26 cellular contexts compared by ENCODE assay signal in genomic region chr7:106317971-106318370, GRCh38. TPM values are rescaled to one million over a fixed set of nuclear protein-coding genes. Genes with fewer than 3 reads are reported as not detected.
DNase-seq lines count a peak whose midpoint lies in the region; ATAC-seq and TF ChIP-seq lines count a peak whose summit lies in the region.
"Had no signal": no experiment of that assay in that cellular context is flagged by ENCODE, and none has a peak within 500 bp of the region (broad histone marks: within the 10 kb centered on the region; RNA-seq: fewer than 3 reads in every experiment).

No MANE protein-coding gene starts in this region.

- TF ChIP-seq POLR2A in uterus (IDR thresholded peaks at IDR 0.05) = no peak

- no peak overlapping the region for H3K4me3 ChIP-seq in PC-3 (ENCODE audit: low read length)
- H3K4me3 ChIP-seq in fibroblast of lung (replicated peaks in 1 of 4; ENCODE audit: control extremely low read depth in 1 of 4, insufficient read depth in 1 of 4, low read depth in 3 of 4, low read length in 4 of 4) = no peak overlapping the region
- H3K4me3 ChIP-seq in upper lobe of right lung = no peak overlapping the region
- no peak overlapping the region for H3K4me3 ChIP-seq in uterus
- H3K4me3 ChIP-seq: BLaER1, SK-N-MC, transverse colon had no signal

- H3K9ac ChIP-seq in PC-3 (ENCODE audit: low read length) (no peak overlapping the region), fibroblast of lung (ENCODE audit: insufficient read depth, low read length) (no peak overlapping the region)
- H3K9ac ChIP-seq: BLaER1 had no signal

- H3K27me3 ChIP-seq in PC-3 (ENCODE audit: low read length) = no peaks in the 10 kb centered on the region
- no peaks in the 10 kb centered on the region for H3K27me3 ChIP-seq in fibroblast of lung (ENCODE audit: control insufficient read depth, insufficient read depth, low read length)
- no peaks in the 10 kb centered on the region for H3K27me3 ChIP-seq in upper lobe of right lung
- no peaks in the 10 kb centered on the region for H3K27me3 ChIP-seq in uterus
- H3K27me3 ChIP-seq: BLaER1, transverse colon had no signal

- H3K36me3 ChIP-seq in PC-3 (ENCODE audit: low read depth, low read length) (no peaks in the 10 kb centered on the region), fibroblast of lung (ENCODE audit: control insufficient read depth, insufficient read depth, low read length) (no peaks in the 10 kb centered on the region), upper lobe of right lung (no peaks in the 10 kb centered on the region), uterus (no peaks in the 10 kb centered on the region)
- H3K36me3 ChIP-seq: BLaER1, transverse colon had no signal

- H3K9me2 ChIP-seq in PC-3 (replicated peaks; ENCODE audit: low read length) = no peaks in the 10 kb centered on the region

- H2AFZ ChIP-seq in PC-3 (ENCODE audit: low read length) (no peak overlapping the region), fibroblast of lung (ENCODE audit: low read length) (no peak overlapping the region)

- DNase-seq in AG20443 (ENCODE audit: low spot score) = peak; percentile 20
- peak; percentile 16 for DNase-seq in PC-3
- DNase-seq in fibroblast of lung (ENCODE audit: low read depth in 2 of 2) = peak; percentile 59 to 68
- peak; percentile 10 for DNase-seq in non-pigmented ciliary epithelial cell (ENCODE audit: low read depth)
- DNase-seq in upper lobe of right lung = no peak
- DNase-seq in SHP77 treated with DMSO at 0.1 percent for 48 hours (lab: John Stamatoyannopoulos, UW) = no peak
- DNase-seq in GM10248 (ENCODE audit: extremely low spot score) = no peak
- DNase-seq in uterus = no peak
- DNase-seq: activated CD4-positive, alpha-beta T cell treated with anti-CD3 and anti-CD28 coated beads, Interleukin-2, amount 50 U/mL, for 4 hours; activated naive CD4-positive, alpha-beta T cell treated with anti-CD3 and anti-CD28 coated beads, Interleukin-2, amount 10 ng/mL, durations not matched to agents 7 days and 5 days; amygdala; caudate nucleus; DMS53; endodermal cell; GDM1; kidney; naive thymus-derived CD8-positive, alpha-beta T cell; NCI-H1105; NCI-H1930; NCI-H69; occipital lobe; transverse colon had no signal

- intact Hi-C loops in PC-3 (cut with micrococcal nuclease) = no loop called here
- intact Hi-C loops in upper lobe of right lung (cut with DNase I) = no loop called here
- intact Hi-C loops in uterus (cut with DNase I; ENCODE audit: low total_unique reads) = no loop called here

- H3K9me3 ChIP-seq in PC-3 (ENCODE audit: low read length) (no peaks in the 10 kb centered on the region), fibroblast of lung (ENCODE audit: control insufficient read depth, insufficient read depth, low read depth, low read length) (no peaks in the 10 kb centered on the region), upper lobe of right lung (no peaks in the 10 kb centered on the region), uterus (no peaks in the 10 kb centered on the region)
- H3K9me3 ChIP-seq: transverse colon had no signal

- CTCF ChIA-PET in PC-3 (lab: Charles Lee) (no interaction called here), GM10248 (lab: Yijun Ruan, JAX) (interaction anchor here (1.8 to 6.2 kb wide), 2 partner anchors 15 to 19 kb away, joined by 4 to 25 read pairs; no protein-coding TSS in a partner anchor)

- H4K20me1 ChIP-seq in PC-3 (ENCODE audit: low read length) = no peaks in the 10 kb centered on the region
- H4K20me1 ChIP-seq in fibroblast of lung (ENCODE audit: control insufficient read depth, extremely low read depth, insufficient read depth, low read length) = no peaks in the 10 kb centered on the region
- H4K20me1 ChIP-seq: BLaER1 had no signal

- TF ChIP-seq CTCF in PC-3 (conservative IDR thresholded peaks at IDR 0.05; ENCODE audit: low read depth, low read length) = no peak
- TF ChIP-seq CTCF in fibroblast of lung (conservative IDR thresholded peaks at IDR 0.05 in 1 of 2, IDR thresholded peaks at IDR 0.05 in 1 of 2; ENCODE audit: low read depth in 1 of 2, low read length in 2 of 2) = no peak
- no peak for TF ChIP-seq CTCF in upper lobe of right lung (IDR thresholded peaks at IDR 0.05)
- TF ChIP-seq CTCF in GM10248 (IDR thresholded peaks at IDR 0.05; ENCODE audit: control extremely low read depth, extremely low read depth, low read depth, missing control alignments) = no peak
- no peak for TF ChIP-seq CTCF in uterus (IDR thresholded peaks at IDR 0.05)

- H3K4me1 ChIP-seq in PC-3 (ENCODE audit: insufficient read depth, low read length) (peaks cover 35% of the 10 kb centered on the region), fibroblast of lung (ENCODE audit: control insufficient read depth, extremely low read depth, insufficient read depth, low read length) (no peaks in the 10 kb centered on the region), upper lobe of right lung (no peaks in the 10 kb centered on the region), uterus (no peaks in the 10 kb centered on the region)

- peaks cover 12% of the 10 kb centered on the region for H3F3A ChIP-seq in PC-3 (ENCODE audit: low read length, unreplicated experiment)

- no peak overlapping the region for H3K27ac ChIP-seq in PC-3 (ENCODE audit: low read length)
- H3K27ac ChIP-seq in fibroblast of lung (ENCODE audit: insufficient read depth, low read length) = no peak overlapping the region
- no peak overlapping the region for H3K27ac ChIP-seq in upper lobe of right lung
- no peak overlapping the region for H3K27ac ChIP-seq in uterus
- H3K27ac ChIP-seq: BLaER1, SK-N-MC, transverse colon had no signal

- no peak overlapping the region for H3K4me2 ChIP-seq in PC-3 (ENCODE audit: low read length)
- H3K4me2 ChIP-seq in fibroblast of lung (ENCODE audit: extremely low read depth, insufficient read depth, low read length) = no peak overlapping the region

- no peak for ATAC-seq in PC-3
- no peak for ATAC-seq in upper lobe of right lung
- ATAC-seq: esophagus mucosa; HepG2; naive thymus-derived CD8-positive, alpha-beta T cell had no signal

- H3K79me2 ChIP-seq in PC-3 (ENCODE audit: low read length) (no peaks in the 10 kb centered on the region), fibroblast of lung (ENCODE audit: control insufficient read depth, insufficient read depth, low read length) (no peaks in the 10 kb centered on the region)

- POLR2A ChIA-PET in PC-3 (lab: Charles Lee; ENCODE audit: unreplicated experiment) = no interaction called here
- POLR2A ChIA-PET in GM10248 (lab: Yijun Ruan, JAX) = no interaction called here

- no TSS peak for BruUV-seq in PC-3 (replicated peaks; lab: Mats Ljungman, UMichigan)

RNA-seq across cellular contexts. Expression of gene NAMPT, which starts 33.2 kb away (rescaled TPM):
- total RNA-seq in PC-3 (2014; rRNA removed) (55.2 and 66.0 TPM in 2 replicates), fibroblast of lung (155 and 175 TPM in 2 replicates), upper lobe of right lung (184 TPM), uterus (100 to 1,000 TPM in 2 of 4 donors, 10 to 100 TPM in 2; 30.7 to 223 (median 84.1) TPM)
- 47.3 and 57.7 TPM in 2 replicates for polyA plus RNA-seq in fibroblast of lung
- 43.3 and 48.1 TPM in 2 replicates for polyA plus RNA-seq in fibroblast of lung (2012)
- 1.8 and 4.9 TPM in 2 replicates for polyA minus RNA-seq in fibroblast of lung (ENCODE audit: low replicate concordance)

Comparison
In these comparisons a context has a peak if more than half of its experiments do, and no peak if none do; other contexts are left out.
1. DNase-seq: peak in AG20443 (single experiment), PC-3 (single experiment), fibroblast of lung (2 of 2) and non-pigmented ciliary epithelial cell (single experiment); none in upper lobe of right lung (single experiment), SHP77 treated with DMSO at 0.1 percent for 48 hours (single experiment), GM10248 (single experiment) and uterus (0 of 2).